Comparison of ENCODE assay signal across 22 cellular contexts in genomic region chr3:58591496-58592133, GRCh38. TPM values are rescaled to one million over a fixed set of nuclear protein-coding genes. Genes with fewer than 3 reads are reported as not detected.
"Had no signal": no experiment of that assay in that cellular context is flagged by ENCODE, and none has a peak within 500 bp of the region (broad histone marks: within the 10 kb centered on the region; RNA-seq: fewer than 3 reads in every experiment).

No MANE protein-coding gene starts in this region.

- H3K4me1 Mint-ChIP-seq: activated CD4-positive, alpha-beta T cell treated with anti-CD3 and anti-CD28 coated beads, Interleukin-2, amount 10 ng/mL, durations not matched to agents 7 days and 5 days; activated CD8-positive, alpha-beta memory T cell treated with anti-CD3 and anti-CD28 coated beads, Interleukin-2, amount 10 ng/mL, durations not matched to agents 7 days and 5 days; activated naive CD8-positive, alpha-beta T cell treated with anti-CD3 and anti-CD28 coated beads, Interleukin-2, amount 10 ng/mL, durations not matched to agents 7 days and 5 days; mesothelial cell of epicardium; natural killer cell had no signal

- H3K4me3 Mint-ChIP-seq: activated CD4-positive, alpha-beta T cell treated with anti-CD3 and anti-CD28 coated beads, Interleukin-2, amount 10 ng/mL, durations not matched to agents 7 days and 5 days; activated CD8-positive, alpha-beta memory T cell treated with anti-CD3 and anti-CD28 coated beads, Interleukin-2, amount 10 ng/mL, durations not matched to agents 7 days and 5 days; activated CD8-positive, alpha-beta T cell treated with anti-CD3 and anti-CD28 coated beads for 36 hours; activated naive CD8-positive, alpha-beta T cell treated with anti-CD3 and anti-CD28 coated beads, Interleukin-2, amount 10 ng/mL, durations not matched to agents 7 days and 5 days; mesothelial cell of epicardium; natural killer cell; T-helper 1 cell treated with Interleukin-12 subunit alpha and Interleukin-12 subunit beta and Interleukin-4 antibody, amounts not matched to agents 30 μg/mL and 1 μg/mL, for 36 hours had no signal

- H3K36me3 ChIP-seq: gastrocnemius medialis, ovary, prostate gland, upper lobe of left lung had no signal

- H3K4me1 ChIP-seq: prostate gland had no signal

- H3K27me3 ChIP-seq: ovary had no signal

- H3K27ac Mint-ChIP-seq: activated CD4-positive, alpha-beta T cell treated with anti-CD3 and anti-CD28 coated beads, Interleukin-2, amount 10 ng/mL, durations not matched to agents 7 days and 5 days; activated CD8-positive, alpha-beta memory T cell treated with anti-CD3 and anti-CD28 coated beads, Interleukin-2, amount 10 ng/mL, durations not matched to agents 7 days and 5 days; activated CD8-positive, alpha-beta T cell treated with anti-CD3 and anti-CD28 coated beads for 36 hours; activated naive CD8-positive, alpha-beta T cell treated with anti-CD3 and anti-CD28 coated beads, Interleukin-2, amount 10 ng/mL, durations not matched to agents 7 days and 5 days; mesothelial cell of epicardium; natural killer cell; T-helper 1 cell treated with Interleukin-12 subunit alpha and Interleukin-12 subunit beta and Interleukin-4 antibody, amounts not matched to agents 30 μg/mL and 1 μg/mL, for 36 hours had no signal

- DNase-seq: activated CD4-positive, alpha-beta T cell treated with anti-CD3 and anti-CD28 coated beads, Interleukin-2, amount 10 ng/mL, durations not matched to agents 7 days and 5 days; activated CD8-positive, alpha-beta memory T cell treated with anti-CD3 and anti-CD28 coated beads, Interleukin-2, amount 10 ng/mL, durations not matched to agents 7 days and 5 days; activated CD8-positive, alpha-beta T cell treated with anti-CD3 and anti-CD28 coated beads for 36 hours; activated naive CD8-positive, alpha-beta T cell treated with anti-CD3 and anti-CD28 coated beads, Interleukin-2, amount 10 ng/mL, durations not matched to agents 7 days and 5 days; activated T-cell treated with anti-CD3 and anti-CD28 coated beads for 4 hours; anterior cingulate cortex; central memory CD4-positive, alpha-beta T cell; effector memory CD4-positive, alpha-beta T cell; gastrocnemius medialis; hippocampal formation; left ventricle myocardium superior; mammary epithelial cell; natural killer cell; ovary; stimulated activated CD4-positive, alpha-beta T cell treated with anti-CD3 and anti-CD28 coated beads, Interleukin-2, amount 100 ng/mL, for 48 hours; stimulated activated CD8-positive, alpha-beta memory T cell treated with anti-CD3 and anti-CD28 coated beads, Interleukin-4, amount 100 ng/mL, for 48 hours; stimulated activated naive CD4-positive, alpha-beta T cell; upper lobe of left lung had no signal

- H3K4me3 ChIP-seq: gastrocnemius medialis, ovary, prostate gland, upper lobe of left lung had no signal

- ATAC-seq: activated CD8-positive, alpha-beta memory T cell treated with anti-CD3 and anti-CD28 coated beads, Interleukin-2, amount 10 ng/mL, durations not matched to agents 7 days and 5 days; activated CD8-positive, alpha-beta T cell treated with anti-CD3 and anti-CD28 coated beads for 36 hours; esophagus mucosa; gastrocnemius medialis; left ventricle myocardium superior; natural killer cell had no signal

- H3K27ac ChIP-seq: gastrocnemius medialis, ovary, prostate gland, upper lobe of left lung had no signal

- H3K9me3 ChIP-seq: gastrocnemius medialis, ovary, prostate gland, upper lobe of left lung had no signal

- H3K9me3 Mint-ChIP-seq: activated CD4-positive, alpha-beta T cell treated with anti-CD3 and anti-CD28 coated beads, Interleukin-2, amount 10 ng/mL, durations not matched to agents 7 days and 5 days; activated CD8-positive, alpha-beta T cell treated with anti-CD3 and anti-CD28 coated beads for 36 hours; activated naive CD8-positive, alpha-beta T cell treated with anti-CD3 and anti-CD28 coated beads, Interleukin-2, amount 10 ng/mL, durations not matched to agents 7 days and 5 days; mesothelial cell of epicardium; natural killer cell; T-helper 1 cell treated with Interleukin-12 subunit alpha and Interleukin-12 subunit beta and Interleukin-4 antibody, amounts not matched to agents 30 μg/mL and 1 μg/mL, for 36 hours had no signal

- H3K36me3 Mint-ChIP-seq: activated CD8-positive, alpha-beta memory T cell treated with anti-CD3 and anti-CD28 coated beads, Interleukin-2, amount 10 ng/mL, durations not matched to agents 7 days and 5 days; activated naive CD8-positive, alpha-beta T cell treated with anti-CD3 and anti-CD28 coated beads, Interleukin-2, amount 10 ng/mL, durations not matched to agents 7 days and 5 days; mesothelial cell of epicardium; natural killer cell had no signal

RNA-seq across cellular contexts. Expression of gene FAM107A, which starts 14.4 kb away (rescaled TPM):
- total RNA-seq: activated CD4-positive, alpha-beta T cell treated with anti-CD3 and anti-CD28 coated beads, Interleukin-2, amount 10 ng/mL, durations not matched to agents 7 days and 5 days; activated CD8-positive, alpha-beta memory T cell treated with anti-CD3 and anti-CD28 coated beads, Interleukin-2, amount 10 ng/mL, durations not matched to agents 7 days and 5 days; activated CD8-positive, alpha-beta T cell treated with anti-CD3 and anti-CD28 coated beads for 36 hours; activated naive CD8-positive, alpha-beta T cell treated with anti-CD3 and anti-CD28 coated beads, Interleukin-2, amount 10 ng/mL, durations not matched to agents 7 days and 5 days; mesothelial cell of epicardium; natural killer cell had no signal
- polyA plus RNA-seq: mammary epithelial cell had no signal

RNA-seq across cellular contexts. Expression of gene ACOX2, which starts 54.6 kb away (rescaled TPM):
- total RNA-seq: activated CD4-positive, alpha-beta T cell treated with anti-CD3 and anti-CD28 coated beads, Interleukin-2, amount 10 ng/mL, durations not matched to agents 7 days and 5 days; activated CD8-positive, alpha-beta memory T cell treated with anti-CD3 and anti-CD28 coated beads, Interleukin-2, amount 10 ng/mL, durations not matched to agents 7 days and 5 days; activated CD8-positive, alpha-beta T cell treated with anti-CD3 and anti-CD28 coated beads for 36 hours; activated naive CD8-positive, alpha-beta T cell treated with anti-CD3 and anti-CD28 coated beads, Interleukin-2, amount 10 ng/mL, durations not matched to agents 7 days and 5 days; natural killer cell had no signal
